In the genomic region with DNA sequence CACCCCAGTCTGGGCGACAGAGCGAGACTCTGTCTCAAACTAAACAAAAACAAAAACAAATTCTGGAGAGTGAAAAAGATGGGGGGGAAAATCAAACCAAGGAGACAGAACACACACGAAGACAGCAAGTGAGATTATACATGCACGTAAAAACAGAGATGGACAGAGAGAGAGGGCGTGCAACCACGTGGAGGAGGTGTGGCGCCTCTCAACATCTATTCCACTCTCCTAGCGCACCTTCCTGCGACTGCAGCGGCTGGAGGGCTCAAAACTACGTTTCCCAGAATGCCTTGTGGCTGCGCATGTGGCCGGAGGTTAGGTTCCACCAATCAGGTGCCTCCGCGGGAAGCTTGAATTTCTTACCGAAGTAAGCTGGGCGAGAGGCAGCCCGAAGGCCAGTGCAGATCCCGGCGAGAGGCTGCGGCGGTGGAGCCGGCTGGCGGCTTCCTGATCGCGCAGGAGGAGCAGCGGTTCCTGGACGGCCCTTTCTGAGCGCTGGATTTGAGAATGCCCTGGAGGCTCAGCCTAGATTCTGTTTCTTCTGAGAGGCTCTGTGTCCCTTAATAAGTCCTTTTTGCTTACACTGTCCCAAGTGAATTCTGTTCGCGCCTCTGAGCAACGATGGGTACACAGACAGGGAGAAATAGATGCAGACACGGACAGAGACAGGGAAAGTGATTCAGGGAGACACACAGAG, we compare ENCODE assay signal across 8 cellular contexts. TPM values are rescaled to one million over a fixed set of nuclear protein-coding genes. Genes with fewer than 3 reads are reported as not detected.
DNase-seq lines count a peak whose midpoint lies in the region; ATAC-seq and TF ChIP-seq lines count a peak whose summit lies in the region.

No MANE protein-coding gene starts in this region.

- DNase-seq in GF-D8 (lab: John Stamatoyannopoulos, UW), result peak; percentile 70
- peak; percentile 70 for DNase-seq in NCI-H345 treated with DMSO at 0.1 percent for 48 hours (lab: John Stamatoyannopoulos, UW; ENCODE audit: unreplicated experiment)
- peak; percentile 76 for DNase-seq in activated B cell treated with CpG ODN at 0.5 μM for 24 hours
- DNase-seq in central memory CD8-positive, alpha-beta T cell (ENCODE audit: low spot score in 2 of 2), result peak; percentile 77 to 83
- DNase-seq in kidney glomerular epithelial cell (lab: John Stamatoyannopoulos, UW), result peak; percentile 81
- peak; percentile 80 for DNase-seq in stimulated activated CD4-positive, alpha-beta T cell treated with anti-CD3 and anti-CD28 coated beads, Interleukin-2, amount 100 ng/mL, for 4 hours (ENCODE audit: low read depth)

- H3K27me3 Mint-ChIP-seq in activated B cell treated with CpG ODN at 0.5 μM for 24 hours, result peaks cover 14% of the 10 kb centered on the region
- peaks cover 20% of the 10 kb centered on the region for H3K27me3 Mint-ChIP-seq in central memory CD8-positive, alpha-beta T cell

- H3K4me3 Mint-ChIP-seq in activated B cell treated with CpG ODN at 0.5 μM for 24 hours, result no peak overlapping the region
- no peak overlapping the region for H3K4me3 Mint-ChIP-seq in central memory CD8-positive, alpha-beta T cell

- intact Hi-C loops in activated B cell treated with CpG ODN at 0.5 μM for 24 hours (cut with micrococcal nuclease), result loop anchor here (1.0 to 2.0 kb wide), 3 partner anchors 64 to 110 kb away; a partner anchor contains a TSS

- ATAC-seq in HG03135 (IDR thresholded peaks at IDR 0.05; ENCODE audit: unreplicated experiment) (peak; percentile 74), activated B cell treated with CpG ODN at 0.5 μM for 24 hours (ENCODE audit: low read depth) (peak; percentile 100), HG03460 (IDR thresholded peaks at IDR 0.05; ENCODE audit: unreplicated experiment) (no peak)
- ATAC-seq in central memory CD8-positive, alpha-beta T cell (replicated peaks; ENCODE audit: extremely low read depth, poor library complexity, severe bottlenecking), result peak; percentile 77

- H3K9me3 Mint-ChIP-seq in activated B cell treated with CpG ODN at 0.5 μM for 24 hours, result no peaks in the 10 kb centered on the region
- H3K9me3 Mint-ChIP-seq in central memory CD8-positive, alpha-beta T cell, result no peaks in the 10 kb centered on the region

- CTCF ChIA-PET in activated B cell treated with CpG ODN at 0.5 μM for 24 hours (lab: Charles Lee), result interaction anchor here (0.5 kb wide), 1 partner anchor 1351 kb away, joined by 3 read pairs; no protein-coding TSS in a partner anchor

- POLR2A ChIA-PET in activated B cell treated with CpG ODN at 0.5 μM for 24 hours (lab: Charles Lee), result interaction anchor here (0.6 to 1.8 kb wide), 3 partner anchors 25 to 427 kb away, joined by 3 to 5 read pairs (median 4); a partner anchor contains a TSS

- peaks cover 9% of the 10 kb centered on the region for H3K4me1 Mint-ChIP-seq in activated B cell treated with CpG ODN at 0.5 μM for 24 hours
- peaks cover 15% of the 10 kb centered on the region for H3K4me1 Mint-ChIP-seq in central memory CD8-positive, alpha-beta T cell

- no peaks in the 10 kb centered on the region for H3K36me3 Mint-ChIP-seq in activated B cell treated with CpG ODN at 0.5 μM for 24 hours (ENCODE audit: low read depth)
- peaks cover 1% of the 10 kb centered on the region for H3K36me3 Mint-ChIP-seq in central memory CD8-positive, alpha-beta T cell (ENCODE audit: insufficient read depth)

- H3K27ac Mint-ChIP-seq in activated B cell treated with CpG ODN at 0.5 μM for 24 hours, result no peak overlapping the region
- H3K27ac Mint-ChIP-seq in central memory CD8-positive, alpha-beta T cell (ENCODE audit: low read depth), result no peak overlapping the region

- TF ChIP-seq CTCF in activated B cell treated with CpG ODN at 0.5 μM for 24 hours (IDR thresholded peaks at IDR 0.05), result no peak

RNA-seq across cellular contexts. Expression of a gene that starts 13.1 kb away (rescaled TPM):
- not detected in 2 replicates for total RNA-seq in activated B cell treated with CpG ODN at 0.5 μM for 24 hours

RNA-seq across cellular contexts. Expression of a gene that starts 25.3 kb away (rescaled TPM):
- total RNA-seq in activated B cell treated with CpG ODN at 0.5 μM for 24 hours, result 5.6 and 6.0 TPM in 2 replicates

RNA-seq across cellular contexts. Expression of a gene that starts 41.8 kb away (rescaled TPM):
- 14.8 and 17.5 TPM in 2 replicates for total RNA-seq in activated B cell treated with CpG ODN at 0.5 μM for 24 hours

RNA-seq across cellular contexts. Expression of a gene that starts 46.0 kb away (rescaled TPM):
- total RNA-seq in activated B cell treated with CpG ODN at 0.5 μM for 24 hours, result not detected in 2 replicates
